Comparison of ENCODE assay signal across 1 cellular context in the genomic region with DNA sequence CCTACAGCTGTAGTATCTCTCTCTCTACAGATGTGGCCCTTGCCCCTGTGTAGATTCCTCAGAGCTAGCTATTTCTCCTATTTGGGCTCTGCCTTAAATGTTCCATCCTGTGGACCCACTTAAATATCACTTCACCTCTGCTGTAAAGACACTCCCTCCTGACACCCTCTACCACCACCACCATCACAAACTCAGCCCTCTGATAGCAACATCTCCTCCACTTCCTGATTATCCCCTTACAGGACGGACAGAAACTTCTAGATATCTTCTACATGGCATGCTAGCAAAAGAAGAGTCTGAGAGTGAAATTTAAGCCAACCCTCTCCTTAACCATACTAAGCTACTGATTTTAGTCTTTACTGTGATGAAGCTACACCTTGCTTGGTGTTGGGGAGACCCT.
TF ChIP-seq lines count a peak whose summit lies in the region.

No MANE protein-coding gene starts in this region.

TF ChIP-seq in GM23338, 12 proteins besides CTCF, POLR2A, EP300 and RAD21:
- TF ChIP-seq, protein P1, sequence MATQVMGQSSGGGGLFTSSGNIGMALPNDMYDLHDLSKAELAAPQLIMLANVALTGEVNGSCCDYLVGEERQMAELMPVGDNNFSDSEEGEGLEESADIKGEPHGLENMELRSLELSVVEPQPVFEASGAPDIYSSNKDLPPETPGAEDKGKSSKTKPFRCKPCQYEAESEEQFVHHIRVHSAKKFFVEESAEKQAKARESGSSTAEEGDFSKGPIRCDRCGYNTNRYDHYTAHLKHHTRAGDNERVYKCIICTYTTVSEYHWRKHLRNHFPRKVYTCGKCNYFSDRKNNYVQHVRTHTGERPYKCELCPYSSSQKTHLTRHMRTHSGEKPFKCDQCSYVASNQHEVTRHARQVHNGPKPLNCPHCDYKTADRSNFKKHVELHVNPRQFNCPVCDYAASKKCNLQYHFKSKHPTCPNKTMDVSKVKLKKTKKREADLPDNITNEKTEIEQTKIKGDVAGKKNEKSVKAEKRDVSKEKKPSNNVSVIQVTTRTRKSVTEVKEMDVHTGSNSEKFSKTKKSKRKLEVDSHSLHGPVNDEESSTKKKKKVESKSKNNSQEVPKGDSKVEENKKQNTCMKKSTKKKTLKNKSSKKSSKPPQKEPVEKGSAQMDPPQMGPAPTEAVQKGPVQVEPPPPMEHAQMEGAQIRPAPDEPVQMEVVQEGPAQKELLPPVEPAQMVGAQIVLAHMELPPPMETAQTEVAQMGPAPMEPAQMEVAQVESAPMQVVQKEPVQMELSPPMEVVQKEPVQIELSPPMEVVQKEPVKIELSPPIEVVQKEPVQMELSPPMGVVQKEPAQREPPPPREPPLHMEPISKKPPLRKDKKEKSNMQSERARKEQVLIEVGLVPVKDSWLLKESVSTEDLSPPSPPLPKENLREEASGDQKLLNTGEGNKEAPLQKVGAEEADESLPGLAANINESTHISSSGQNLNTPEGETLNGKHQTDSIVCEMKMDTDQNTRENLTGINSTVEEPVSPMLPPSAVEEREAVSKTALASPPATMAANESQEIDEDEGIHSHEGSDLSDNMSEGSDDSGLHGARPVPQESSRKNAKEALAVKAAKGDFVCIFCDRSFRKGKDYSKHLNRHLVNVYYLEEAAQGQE (IDR thresholded peaks at IDR 0.05; ENCODE audit: unreplicated experiment): no peak
- TF ChIP-seq, protein P2, sequence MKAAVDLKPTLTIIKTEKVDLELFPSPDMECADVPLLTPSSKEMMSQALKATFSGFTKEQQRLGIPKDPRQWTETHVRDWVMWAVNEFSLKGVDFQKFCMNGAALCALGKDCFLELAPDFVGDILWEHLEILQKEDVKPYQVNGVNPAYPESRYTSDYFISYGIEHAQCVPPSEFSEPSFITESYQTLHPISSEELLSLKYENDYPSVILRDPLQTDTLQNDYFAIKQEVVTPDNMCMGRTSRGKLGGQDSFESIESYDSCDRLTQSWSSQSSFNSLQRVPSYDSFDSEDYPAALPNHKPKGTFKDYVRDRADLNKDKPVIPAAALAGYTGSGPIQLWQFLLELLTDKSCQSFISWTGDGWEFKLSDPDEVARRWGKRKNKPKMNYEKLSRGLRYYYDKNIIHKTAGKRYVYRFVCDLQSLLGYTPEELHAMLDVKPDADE (IDR thresholded peaks at IDR 0.05): no peak
- TF ChIP-seq ZNF462 (CRISPR knock-in tag; IDR thresholded peaks at IDR 0.05) (no peak), EZH2 (IDR thresholded peaks at IDR 0.05; ENCODE audit: low read depth, unreplicated experiment) (no peak), CREB1 (CRISPR knock-in tag; IDR thresholded peaks at IDR 0.05; ENCODE audit: low read depth) (no peak), JUNB (IDR thresholded peaks at IDR 0.05; ENCODE audit: unreplicated experiment) (no peak), NANOG (IDR thresholded peaks at IDR 0.05; ENCODE audit: borderline replicate concordance) (no peak), EZH2phosphoT487 (IDR thresholded peaks at IDR 0.05; ENCODE audit: unreplicated experiment) (no peak), POLR2AphosphoS5 (IDR thresholded peaks at IDR 0.05; ENCODE audit: low read depth) (no peak), ZNF114 (CRISPR knock-in tag; IDR thresholded peaks at IDR 0.05) (no peak), ZNF331 (CRISPR knock-in tag; IDR thresholded peaks at IDR 0.05; ENCODE audit: low read depth) (no peak)
